1 cellular context compared by ENCODE assay signal in genomic region chr4:23839279-23839678, GRCh38.
TF ChIP-seq lines count a peak whose summit lies in the region.

No MANE protein-coding gene starts in this region.

TF ChIP-seq in WTC11, 78 proteins besides CTCF, POLR2A, EP300 and RAD21 (continued from another document):
- TF ChIP-seq RORB (CRISPR knock-in tag; IDR thresholded peaks at IDR 0.05), result no peak
- TF ChIP-seq GTF2I (CRISPR knock-in tag; conservative IDR thresholded peaks at IDR 0.05), result no peak
- no peak for TF ChIP-seq ZNF263 (CRISPR knock-in tag; IDR thresholded peaks at IDR 0.05; ENCODE audit: low read depth)
- TF ChIP-seq NR2C2 (CRISPR knock-in tag; IDR thresholded peaks at IDR 0.05), result no peak
- TF ChIP-seq SMAD4 (CRISPR knock-in tag; IDR thresholded peaks at IDR 0.05), result no peak
- no peak for TF ChIP-seq RELA (CRISPR knock-in tag; IDR thresholded peaks at IDR 0.05; ENCODE audit: borderline replicate concordance)
- TF ChIP-seq NR1H2 (CRISPR knock-in tag; IDR thresholded peaks at IDR 0.05), result no peak
- TF ChIP-seq GABPB1 (CRISPR knock-in tag; IDR thresholded peaks at IDR 0.05), result no peak
- no peak for TF ChIP-seq KAT7 (CRISPR knock-in tag; IDR thresholded peaks at IDR 0.05; ENCODE audit: borderline replicate concordance)
- no peak for TF ChIP-seq JUN (CRISPR knock-in tag; IDR thresholded peaks at IDR 0.05)
- TF ChIP-seq SMAD3 (CRISPR knock-in tag; IDR thresholded peaks at IDR 0.05; ENCODE audit: borderline replicate concordance), result no peak
- TF ChIP-seq ZBTB21 (CRISPR knock-in tag; IDR thresholded peaks at IDR 0.05; ENCODE audit: borderline replicate concordance), result no peak
- TF ChIP-seq ATF1 (CRISPR knock-in tag; IDR thresholded peaks at IDR 0.05), result no peak
TF ChIP-seq in WTC11: peak in this region for 0.
